In the genomic region with DNA sequence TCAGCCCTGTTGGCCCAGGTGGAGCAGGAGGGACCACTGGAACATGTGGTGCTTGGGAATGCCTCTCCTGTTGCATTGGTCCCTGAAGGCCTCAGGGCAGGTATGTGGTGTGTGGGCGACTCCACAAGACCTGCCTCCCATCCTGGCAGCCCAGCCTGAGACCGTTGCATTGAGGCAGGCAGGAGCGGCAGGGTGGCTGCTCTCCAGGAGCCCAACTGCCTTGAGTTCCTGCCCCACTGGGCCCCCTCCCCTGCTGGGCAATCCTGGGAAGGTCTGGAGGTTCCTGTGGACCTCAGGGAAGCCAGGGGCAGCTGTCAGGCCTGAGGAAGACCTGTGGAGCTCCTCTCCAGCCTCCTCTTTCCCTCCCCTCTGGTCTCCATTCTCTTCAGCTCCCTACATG, we compare ENCODE assay signal across 16 cellular contexts. TPM values are rescaled to one million over a fixed set of nuclear protein-coding genes. Genes with fewer than 3 reads are reported as not detected.
DNase-seq lines count a peak whose midpoint lies in the region; ATAC-seq, FAIRE-seq and TF ChIP-seq lines count a peak whose summit lies in the region.
"Had no signal": no experiment of that assay in that cellular context is flagged by ENCODE, and none has a peak within 500 bp of the region (broad histone marks: within the 10 kb centered on the region; RNA-seq: fewer than 3 reads in every experiment).

No MANE protein-coding gene starts in this region.

- H3K27me3 Mint-ChIP-seq in T-helper 17 cell: no peaks in the 10 kb centered on the region
- H3K27me3 Mint-ChIP-seq in stimulated activated naive B cell treated with anti-CD40 and anti-IgM and Interleukin-4, amounts not matched to agents 10 μg/mL and 1 μg/mL and 100 μg/mL, for 72 hours: no peaks in the 10 kb centered on the region

- H3K27ac ChIP-seq in HepG2 (ENCODE audit: extremely low read length, insufficient read depth, low read length): no peak overlapping the region
- H3K27ac ChIP-seq: A549; BLaER1 treated with 17β-estradiol and CSF1 and Interleukin-3, amounts not matched to agents 10 nM and 100 nM; SJSA1 had no signal

- no peak for ATAC-seq in activated naive CD4-positive, alpha-beta T cell treated with anti-CD3 and anti-CD28 coated beads, Interleukin-2, amount 50 U/mL, for 72 hours
- ATAC-seq in T-helper 17 cell (no peak), HepG2 (peak; percentile 8), HG02763 (IDR thresholded peaks at IDR 0.05; ENCODE audit: unreplicated experiment) (no peak), GM19397 (IDR thresholded peaks at IDR 0.05; ENCODE audit: unreplicated experiment) (no peak)
- ATAC-seq in stimulated activated naive B cell treated with anti-CD40 and anti-IgM and Interleukin-4, amounts not matched to agents 10 μg/mL and 1 μg/mL and 100 μg/mL, for 72 hours (replicated peaks): no peak

- no peak overlapping the region for H3K4me3 Mint-ChIP-seq in T-helper 17 cell
- no peak overlapping the region for H3K4me3 Mint-ChIP-seq in stimulated activated naive B cell treated with anti-CD40 and anti-IgM and Interleukin-4, amounts not matched to agents 10 μg/mL and 1 μg/mL and 100 μg/mL, for 72 hours

- H3K27ac Mint-ChIP-seq in activated naive CD4-positive, alpha-beta T cell treated with anti-CD3 and anti-CD28 coated beads, Interleukin-2, amount 50 U/mL, for 72 hours: peak overlapping the region; percentile 16 to 90
- H3K27ac Mint-ChIP-seq in T-helper 17 cell: peak overlapping the region; percentile 37
- H3K27ac Mint-ChIP-seq in stimulated activated naive B cell treated with anti-CD40 and anti-IgM and Interleukin-4, amounts not matched to agents 10 μg/mL and 1 μg/mL and 100 μg/mL, for 72 hours: peak overlapping the region; percentile 56

- in situ Hi-C loops in HepG2 (cut with HindIII; ENCODE audit: extremely low pct_ligation_motif_present, low pct_unique_long_range_greater_than_20kb): no loop called here

- POLR2A ChIA-PET in HepG2 (lab: Yijun Ruan, JAX): interaction anchor here (0.9 to 2.5 kb wide), 3 partner anchors 11 to 48 kb away, joined by 3 to 11 read pairs (median 4); no protein-coding TSS in a partner anchor

- no peaks in the 10 kb centered on the region for H3K9me3 Mint-ChIP-seq in activated naive CD4-positive, alpha-beta T cell treated with anti-CD3 and anti-CD28 coated beads, Interleukin-2, amount 50 U/mL, for 72 hours
- no peaks in the 10 kb centered on the region for H3K9me3 Mint-ChIP-seq in stimulated activated naive B cell treated with anti-CD40 and anti-IgM and Interleukin-4, amounts not matched to agents 10 μg/mL and 1 μg/mL and 100 μg/mL, for 72 hours

- no TSS peak for BruUV-seq in HepG2 (replicated peaks; lab: Mats Ljungman, UMichigan)

- no peak for FAIRE-seq in HepG2 (lab: Jason Lieb, UNC)
- FAIRE-seq: A549, H1 had no signal

- intact Hi-C loops in HepG2 (cut with micrococcal nuclease; ENCODE audit: unreplicated experiment): no loop called here

- H3K9me3 ChIP-seq in T-helper 17 cell (ENCODE audit: control insufficient read depth, low read length, poor library complexity, severe bottlenecking): no peaks in the 10 kb centered on the region
- H3K9me3 ChIP-seq in HepG2 (ENCODE audit: low read length): no peaks in the 10 kb centered on the region
- H3K9me3 ChIP-seq: SJSA1 had no signal

- 100% methylated on average over 1 of the region's 3 CpGs for WGBS in HepG2 (ENCODE audit: low lambda C conversion rate)

- no peak overlapping the region for H2AFZ ChIP-seq in HepG2 (ENCODE audit: low read length)

- H3K4me1 Mint-ChIP-seq in T-helper 17 cell: peaks cover 2% of the 10 kb centered on the region
- peaks cover 17 to 23% of the 10 kb centered on the region in 2 donors for H3K4me1 Mint-ChIP-seq in stimulated activated naive B cell treated with anti-CD40 and anti-IgM and Interleukin-4, amounts not matched to agents 10 μg/mL and 1 μg/mL and 100 μg/mL, for 72 hours

- H3K9ac ChIP-seq in HepG2 (ENCODE audit: insufficient read depth, low read depth, low read length): no peak overlapping the region

- no peaks in the 10 kb centered on the region for H3K79me2 ChIP-seq in HepG2 (ENCODE audit: insufficient read depth, low read length)

- TF ChIP-seq RAD21 in HepG2 (CRISPR knock-in tag; IDR thresholded peaks at IDR 0.05): no peak

- H3K27me3 ChIP-seq in HepG2 (ENCODE audit: control insufficient read depth in 1 of 2, insufficient read depth in 2 of 2, low read length in 2 of 2): no peaks in the 10 kb centered on the region
- H3K27me3 ChIP-seq: BLaER1 treated with 17β-estradiol and CSF1 and Interleukin-3, amounts not matched to agents 10 nM and 100 nM; SJSA1 had no signal

- TF ChIP-seq POLR2A in HepG2 (IDR thresholded peaks at IDR 0.05; ENCODE audit: insufficient read depth in 1 of 2, low read depth in 2 of 2, low read length in 2 of 2): peak in 1 of 2 experiments; percentile 35; a peak in 2 of 4 replicates

- H3K36me3 Mint-ChIP-seq in activated naive CD4-positive, alpha-beta T cell treated with anti-CD3 and anti-CD28 coated beads, Interleukin-2, amount 50 U/mL, for 72 hours: peaks cover 0 to 18% of the 10 kb centered on the region in 2 donors
- H3K36me3 Mint-ChIP-seq in T-helper 17 cell (ENCODE audit: low read depth): peaks cover 7% of the 10 kb centered on the region
- H3K36me3 Mint-ChIP-seq in stimulated activated naive B cell treated with anti-CD40 and anti-IgM and Interleukin-4, amounts not matched to agents 10 μg/mL and 1 μg/mL and 100 μg/mL, for 72 hours: peaks cover 51 to 62% of the 10 kb centered on the region in 2 donors

- no peaks in the 10 kb centered on the region for H4K20me1 ChIP-seq in HepG2 (ENCODE audit: insufficient read depth, low read length)

- TF ChIP-seq CTCF in HepG2 (CRISPR knock-in tag; IDR thresholded peaks at IDR 0.05) (no peak), foreskin fibroblast (IDR thresholded peaks at IDR 0.05; ENCODE audit: low read depth, low read length) (no peak)

- peaks cover 49 to 54% of the 10 kb centered on the region in 2 experiments for H3K36me3 ChIP-seq in HepG2 (replicated peaks in 1 of 2; ENCODE audit: control insufficient read depth in 1 of 2, insufficient read depth in 2 of 2, low read length in 2 of 2)

- peaks cover 3% of the 10 kb centered on the region for H3K4me1 ChIP-seq in HepG2 (ENCODE audit: insufficient read depth, low read length)
- H3K4me1 ChIP-seq: SJSA1 had no signal

- H3K4me2 ChIP-seq in HepG2 (ENCODE audit: low read depth, low read length): no peak overlapping the region
- H3K4me2 ChIP-seq: A549; BLaER1 treated with 17β-estradiol and CSF1 and Interleukin-3, amounts not matched to agents 10 nM and 100 nM had no signal

- TF ChIP-seq EP300 in HepG2 (IDR thresholded peaks at IDR 0.05; ENCODE audit: low read depth in 2 of 2, low read length in 2 of 2) (no peak), HepG2 (CRISPR knock-in tag; IDR thresholded peaks at IDR 0.05; ENCODE audit: borderline replicate concordance) (no peak)

- no peak for DNase-seq in activated naive CD4-positive, alpha-beta T cell treated with anti-CD3 and anti-CD28 coated beads, Interleukin-2, amount 50 U/mL, for 72 hours (ENCODE audit: low spot score in 2 of 2)
- DNase-seq in activated naive CD4-positive, alpha-beta T cell (lab: John Stamatoyannopoulos, UW): no peak
- DNase-seq in T-helper 17 cell: no peak
- no peak for DNase-seq in HepG2 (ENCODE audit: low spot score)
- DNase-seq in stimulated activated naive B cell treated with anti-CD40 and anti-IgM and Interleukin-4, amounts not matched to agents 10 μg/mL and 1 μg/mL and 100 μg/mL, for 72 hours: no peak
- DNase-seq in foreskin fibroblast: no peak
- DNase-seq: IMR-90, NCI-H187, NCI-H345, OCI-M1 had no signal

- CTCF ChIA-PET in HepG2 (lab: Yijun Ruan, JAX; ENCODE audit: low intra/inter-chr PET ratio, low total read pairs): no interaction called here

- no peak overlapping the region for H3K4me3 ChIP-seq in HepG2 (replicated peaks in 1 of 3; ENCODE audit: insufficient read depth in 1 of 3, low read depth in 2 of 3, low read length in 3 of 3)
- H3K4me3 ChIP-seq in foreskin fibroblast (ENCODE audit: low read depth in 1 of 2, low read length in 2 of 2): no peak overlapping the region
- H3K4me3 ChIP-seq: A549; BLaER1 treated with 17β-estradiol and CSF1 and Interleukin-3, amounts not matched to agents 10 nM and 100 nM; SJSA1 had no signal

RNA-seq across cellular contexts. Expression of gene MAVS, which starts 19.8 kb away (rescaled TPM):
- total RNA-seq in activated naive CD4-positive, alpha-beta T cell treated with anti-CD3 and anti-CD28 coated beads, Interleukin-2, amount 50 U/mL, for 72 hours: 10 to 100 TPM; 22.5 to 30.1 TPM
- total RNA-seq in T-helper 17 cell (10 to 100 TPM; 20.1 to 21.1 TPM), HepG2 (2016; rRNA removed; fragmentation: Illumina TruSeq; extraction: Trizol) (36.6 and 44.4 TPM in 2 replicates)
- total RNA-seq in HepG2 (2016; cell fraction: cytosol; rRNA removed; fragmentation: Illumina TruSeq; extraction: Trizol; ENCODE audit: low read depth): 4.7 and 5.3 TPM in 2 replicates
- 37.6 and 37.9 TPM in 2 replicates for total RNA-seq in HepG2 (2016; cell fraction: insoluble cytoplasmic fraction; rRNA removed; fragmentation: Illumina TruSeq; extraction: Trizol)
- 17.4 and 17.9 TPM in 2 replicates for total RNA-seq in HepG2 (2016; cell fraction: membrane; rRNA removed; fragmentation: Illumina TruSeq; extraction: Trizol)
- 23.6 and 27.3 TPM in 2 replicates for total RNA-seq in HepG2 (2016; cell fraction: nucleus; rRNA removed; fragmentation: Illumina TruSeq; extraction: Trizol)
- 27.3 and 27.8 TPM in 2 replicates for polyA plus RNA-seq in HepG2 (2011; rRNA removed)
- 15.7 and 16.8 TPM in 2 replicates for polyA plus RNA-seq in HepG2 (2011; cell fraction: cytosol; rRNA removed)
- polyA plus RNA-seq in HepG2 (2011; cell fraction: nucleus; rRNA removed): 36.4 and 42.5 TPM in 2 replicates
- 18.3 and 22.8 TPM in 2 replicates for polyA plus RNA-seq in HepG2 (2012)
- polyA plus RNA-seq in HepG2 (2016; cell fraction: cytosol; fragmentation: Illumina TruSeq; extraction: Trizol; ENCODE audit: low read depth): 2.6 TPM in 2 replicates
- 25.4 and 30.9 TPM in 2 replicates for polyA plus RNA-seq in HepG2 (2016; cell fraction: insoluble cytoplasmic fraction; fragmentation: Illumina TruSeq; extraction: Trizol; ENCODE audit: low read depth)
- polyA plus RNA-seq in HepG2 (2016; cell fraction: membrane; fragmentation: Illumina TruSeq; extraction: Trizol; ENCODE audit: low read depth): 6.2 and 7.0 TPM in 2 replicates
- polyA plus RNA-seq in HepG2 (2016; cell fraction: nucleus; fragmentation: Illumina TruSeq; extraction: Trizol; ENCODE audit: insufficient read depth, low read depth): 35.3 and 39.8 TPM in 2 replicates
- 25.5 and 99.2 TPM in 2 replicates for polyA minus RNA-seq in HepG2 (2011; rRNA and poly(A)+ RNA removed; ENCODE audit: low replicate concordance)
- 36.0 and 39.4 TPM in 2 replicates for polyA minus RNA-seq in HepG2 (2011; cell fraction: cytosol; rRNA and poly(A)+ RNA removed)
- 27.7 and 33.1 TPM in 2 replicates for polyA minus RNA-seq in HepG2 (2011; cell fraction: nucleus; rRNA and poly(A)+ RNA removed)

RNA-seq across cellular contexts. Expression of gene PANK2, which starts 22.7 kb away (rescaled TPM):
- total RNA-seq in activated naive CD4-positive, alpha-beta T cell treated with anti-CD3 and anti-CD28 coated beads, Interleukin-2, amount 50 U/mL, for 72 hours: 10 to 100 TPM; 56.0 to 64.7 TPM
- total RNA-seq in T-helper 17 cell (10 to 100 TPM; 47.2 to 53.0 TPM), HepG2 (2016; rRNA removed; fragmentation: Illumina TruSeq; extraction: Trizol) (123 and 127 TPM in 2 replicates)
- 91.5 and 107 TPM in 2 replicates for total RNA-seq in HepG2 (2016; cell fraction: cytosol; rRNA removed; fragmentation: Illumina TruSeq; extraction: Trizol; ENCODE audit: low read depth)
- total RNA-seq in HepG2 (2016; cell fraction: insoluble cytoplasmic fraction; rRNA removed; fragmentation: Illumina TruSeq; extraction: Trizol): 126 TPM in 2 replicates
- 107 and 121 TPM in 2 replicates for total RNA-seq in HepG2 (2016; cell fraction: membrane; rRNA removed; fragmentation: Illumina TruSeq; extraction: Trizol)
- total RNA-seq in HepG2 (2016; cell fraction: nucleus; rRNA removed; fragmentation: Illumina TruSeq; extraction: Trizol): 89.8 and 90.2 TPM in 2 replicates
- 31.2 and 39.2 TPM in 2 replicates for polyA plus RNA-seq in HepG2 (2011; rRNA removed)
- polyA plus RNA-seq in HepG2 (2011; cell fraction: cytosol; rRNA removed): 23.0 and 31.7 TPM in 2 replicates
- polyA plus RNA-seq in HepG2 (2011; cell fraction: nucleus; rRNA removed): 41.6 and 42.6 TPM in 2 replicates
- polyA plus RNA-seq in HepG2 (2012): 57.3 and 61.8 TPM in 2 replicates
- 37.8 and 43.1 TPM in 2 replicates for polyA plus RNA-seq in HepG2 (2016; cell fraction: cytosol; fragmentation: Illumina TruSeq; extraction: Trizol; ENCODE audit: low read depth)
- 105 and 120 TPM in 2 replicates for polyA plus RNA-seq in HepG2 (2016; cell fraction: insoluble cytoplasmic fraction; fragmentation: Illumina TruSeq; extraction: Trizol; ENCODE audit: low read depth)
- polyA plus RNA-seq in HepG2 (2016; cell fraction: membrane; fragmentation: Illumina TruSeq; extraction: Trizol; ENCODE audit: low read depth): 70.7 and 71.1 TPM in 2 replicates
- 77.9 and 84.3 TPM in 2 replicates for polyA plus RNA-seq in HepG2 (2016; cell fraction: nucleus; fragmentation: Illumina TruSeq; extraction: Trizol; ENCODE audit: insufficient read depth, low read depth)
- 24.2 and 40.6 TPM in 2 replicates for polyA minus RNA-seq in HepG2 (2011; rRNA and poly(A)+ RNA removed; ENCODE audit: low replicate concordance)
- 23.3 and 28.9 TPM in 2 replicates for polyA minus RNA-seq in HepG2 (2011; cell fraction: cytosol; rRNA and poly(A)+ RNA removed)
- polyA minus RNA-seq in HepG2 (2011; cell fraction: nucleus; rRNA and poly(A)+ RNA removed): 83.4 and 101 TPM in 2 replicates

RNA-seq across cellular contexts. Expression of gene AP5S1, which starts 46.1 kb away (rescaled TPM):
- total RNA-seq in activated naive CD4-positive, alpha-beta T cell treated with anti-CD3 and anti-CD28 coated beads, Interleukin-2, amount 50 U/mL, for 72 hours: 10 to 100 TPM; 10.6 to 17.8 TPM
- total RNA-seq in T-helper 17 cell (10 to 100 TPM; 11.3 to 11.9 TPM), HepG2 (2016; rRNA removed; fragmentation: Illumina TruSeq; extraction: Trizol) (23.2 and 23.7 TPM in 2 replicates)
- total RNA-seq in HepG2 (2016; cell fraction: cytosol; rRNA removed; fragmentation: Illumina TruSeq; extraction: Trizol; ENCODE audit: low read depth): 6.5 and 6.6 TPM in 2 replicates
- total RNA-seq in HepG2 (2016; cell fraction: insoluble cytoplasmic fraction; rRNA removed; fragmentation: Illumina TruSeq; extraction: Trizol): 20.8 and 26.3 TPM in 2 replicates
- 15.6 and 19.4 TPM in 2 replicates for total RNA-seq in HepG2 (2016; cell fraction: membrane; rRNA removed; fragmentation: Illumina TruSeq; extraction: Trizol)
- 14.1 and 15.3 TPM in 2 replicates for total RNA-seq in HepG2 (2016; cell fraction: nucleus; rRNA removed; fragmentation: Illumina TruSeq; extraction: Trizol)
- polyA plus RNA-seq in HepG2 (2011; rRNA removed): 7.9 and 9.1 TPM in 2 replicates
- 6.7 and 9.3 TPM in 2 replicates for polyA plus RNA-seq in HepG2 (2011; cell fraction: cytosol; rRNA removed)
- polyA plus RNA-seq in HepG2 (2011; cell fraction: nucleus; rRNA removed): 13.1 and 17.4 TPM in 2 replicates
- polyA plus RNA-seq in HepG2 (2012): 6.2 and 7.2 TPM in 2 replicates
- polyA plus RNA-seq in HepG2 (2016; cell fraction: cytosol; fragmentation: Illumina TruSeq; extraction: Trizol; ENCODE audit: low read depth): 6.5 and 8.5 TPM in 2 replicates
- 20.4 and 21.3 TPM in 2 replicates for polyA plus RNA-seq in HepG2 (2016; cell fraction: insoluble cytoplasmic fraction; fragmentation: Illumina TruSeq; extraction: Trizol; ENCODE audit: low read depth)
- polyA plus RNA-seq in HepG2 (2016; cell fraction: membrane; fragmentation: Illumina TruSeq; extraction: Trizol; ENCODE audit: low read depth): 13.2 and 17.0 TPM in 2 replicates
- 18.0 and 19.1 TPM in 2 replicates for polyA plus RNA-seq in HepG2 (2016; cell fraction: nucleus; fragmentation: Illumina TruSeq; extraction: Trizol; ENCODE audit: insufficient read depth, low read depth)
- 15.2 and 46.1 TPM in 2 replicates for polyA minus RNA-seq in HepG2 (2011; rRNA and poly(A)+ RNA removed; ENCODE audit: low replicate concordance)
- 8.3 and 11.6 TPM in 2 replicates for polyA minus RNA-seq in HepG2 (2011; cell fraction: cytosol; rRNA and poly(A)+ RNA removed)
- 23.7 and 26.3 TPM in 2 replicates for polyA minus RNA-seq in HepG2 (2011; cell fraction: nucleus; rRNA and poly(A)+ RNA removed)
